ENCODE assay signal across 21 cellular contexts in the genomic region with DNA sequence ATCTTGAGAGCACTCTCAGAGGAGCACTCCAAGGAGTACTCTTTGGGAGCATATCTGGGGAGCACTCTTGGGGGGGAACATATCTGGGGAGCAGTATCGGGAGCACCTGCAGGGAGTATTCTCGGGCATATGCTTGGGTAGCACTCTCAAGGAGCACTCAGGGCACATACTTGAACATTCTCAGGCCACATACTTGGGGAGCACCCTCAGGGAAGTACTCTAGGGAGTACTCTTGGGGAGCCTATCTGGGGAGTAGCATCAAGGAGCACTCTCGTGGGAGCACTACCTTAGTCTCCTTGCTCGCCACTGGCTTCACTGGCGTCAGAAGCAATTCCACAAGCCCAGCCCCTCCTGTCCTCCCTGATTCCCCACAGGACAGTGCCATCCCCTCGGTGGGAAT. TPM values are rescaled to one million over a fixed set of nuclear protein-coding genes. Genes with fewer than 3 reads are reported as not detected.
DNase-seq lines count a peak whose midpoint lies in the region; ATAC-seq, FAIRE-seq and TF ChIP-seq lines count a peak whose summit lies in the region.
"Had no signal": no experiment of that assay in that cellular context is flagged by ENCODE, and none has a peak within 500 bp of the region (broad histone marks: within the 10 kb centered on the region; RNA-seq: fewer than 3 reads in every experiment).

No MANE protein-coding gene starts in this region.

- peaks cover 3% of the 10 kb centered on the region; the same call in 1 of the 2 replicates for H4K20me1 ChIP-seq in HepG2 (ENCODE audit: insufficient read depth, low read length)
- H4K20me1 ChIP-seq in K562 (replicated peaks; ENCODE audit: control insufficient read depth, insufficient read depth, low read length) = no peaks in the 10 kb centered on the region
- H4K20me1 ChIP-seq: BLaER1 treated with 17β-estradiol and CSF1 and Interleukin-3, amounts not matched to agents 10 nM and 100 nM had no signal

- POLR2A ChIA-PET in HepG2 (lab: Yijun Ruan, JAX) = no interaction called here
- POLR2A ChIA-PET in K562 (lab: Yijun Ruan, JAX) = interaction anchor here (0.7 kb wide), 1 partner anchor 218 kb away, joined by 4 read pairs; no protein-coding TSS in a partner anchor

- TF ChIP-seq RAD21 in HepG2 (CRISPR knock-in tag; IDR thresholded peaks at IDR 0.05) (no peak), K562 (CRISPR knock-in tag; conservative IDR thresholded peaks at IDR 0.05 in 1 of 2, IDR thresholded peaks at IDR 0.05 in 1 of 2) (no peak)

- in situ Hi-C loops in HepG2 (cut with HindIII; ENCODE audit: extremely low pct_ligation_motif_present, low pct_unique_long_range_greater_than_20kb) (loop anchor here (25.0 kb wide), 2 partner anchors 218 to 318 kb away; no protein-coding TSS in a partner anchor), K562 (cut with MboI) (no loop called here)

- TF ChIP-seq CTCF in HepG2 (CRISPR knock-in tag; IDR thresholded peaks at IDR 0.05) (no peak), right lobe of liver (IDR thresholded peaks at IDR 0.05) (no peak), K562 (IDR thresholded peaks at IDR 0.05 in 2 of 3, conservative IDR thresholded peaks at IDR 0.05 in 1 of 3; ENCODE audit: insufficient read depth in 2 of 3, low read depth in 1 of 3, low read length in 3 of 3) (no peak)

- H3K9ac ChIP-seq in HepG2 (ENCODE audit: insufficient read depth, low read depth, low read length) = no peak overlapping the region
- no peak overlapping the region for H3K9ac ChIP-seq in K562 (ENCODE audit: insufficient read depth in 1 of 2, low read depth in 2 of 2, low read length in 2 of 2)
- H3K9ac ChIP-seq: BLaER1 treated with 17β-estradiol and CSF1 and Interleukin-3, amounts not matched to agents 10 nM and 100 nM had no signal

- no peaks in the 10 kb centered on the region for H3K9me1 ChIP-seq in K562 (ENCODE audit: control insufficient read depth, insufficient read depth, low read length)

- CTCF ChIA-PET in HepG2 (lab: Yijun Ruan, JAX; ENCODE audit: low intra/inter-chr PET ratio, low total read pairs) = no interaction called here
- CTCF ChIA-PET in K562 (lab: Yijun Ruan, JAX; ENCODE audit: low intra/inter-chr PET ratio) = no interaction called here

- TF ChIP-seq EP300 in HepG2 (IDR thresholded peaks at IDR 0.05; ENCODE audit: low read depth in 2 of 2, low read length in 2 of 2) (no peak), HepG2 (CRISPR knock-in tag; IDR thresholded peaks at IDR 0.05; ENCODE audit: borderline replicate concordance) (no peak), K562 (IDR thresholded peaks at IDR 0.05; ENCODE audit: low read length) (no peak)

- H3K4me1 ChIP-seq in HepG2 (ENCODE audit: insufficient read depth, low read length) = peaks cover 24% of the 10 kb centered on the region
- H3K4me1 ChIP-seq in right lobe of liver = no peaks in the 10 kb centered on the region
- peaks cover 40 to 78% of the 10 kb centered on the region in 2 experiments for H3K4me1 ChIP-seq in K562 (replicated peaks in 1 of 2; ENCODE audit: control insufficient read depth in 2 of 2, insufficient read depth in 2 of 2, low read length in 2 of 2)

- no peak overlapping the region for H3K4me3 ChIP-seq in HepG2 (replicated peaks in 1 of 3; ENCODE audit: insufficient read depth in 1 of 3, low read depth in 2 of 3, low read length in 3 of 3)
- no peak overlapping the region for H3K4me3 ChIP-seq in right lobe of liver
- no peak overlapping the region for H3K4me3 ChIP-seq in K562
- H3K4me3 ChIP-seq: A549; BLaER1 treated with 17β-estradiol and CSF1 and Interleukin-3, amounts not matched to agents 10 nM and 100 nM had no signal

- intact Hi-C loops in HepG2 (cut with micrococcal nuclease; ENCODE audit: unreplicated experiment) (no loop called here), right lobe of liver (cut with DNase I) (loop anchor here in 1 of 2 donors (10.0 kb wide), 1 partner anchor 220 kb away; no protein-coding TSS in a partner anchor), K562 (cut with micrococcal nuclease) (loop anchor here (10.0 kb wide), 1 partner anchor 210 kb away; no protein-coding TSS in a partner anchor)

- H2AFZ ChIP-seq in HepG2 (ENCODE audit: low read length) (no peak overlapping the region), K562 (ENCODE audit: low read depth, low read length) (no peak overlapping the region)

- BruUV-seq in HepG2 (replicated peaks; lab: Mats Ljungman, UMichigan) (no TSS peak), K562 (replicated peaks; lab: Mats Ljungman, UMichigan) (no TSS peak)

- H3K79me2 ChIP-seq in HepG2 (ENCODE audit: insufficient read depth, low read length) = no peaks in the 10 kb centered on the region
- no peaks in the 10 kb centered on the region for H3K79me2 ChIP-seq in K562 (ENCODE audit: control insufficient read depth, insufficient read depth, low read length)

- H3K27me3 ChIP-seq in HepG2 (ENCODE audit: control insufficient read depth in 1 of 2, insufficient read depth in 2 of 2, low read length in 2 of 2) (peaks cover 0 to 4% of the 10 kb centered on the region in 2 experiments; a peak in 4 of 5 replicates), right lobe of liver (no peaks in the 10 kb centered on the region), K562 (ENCODE audit: control insufficient read depth in 2 of 2, insufficient read depth in 2 of 2, low read length in 2 of 2) (no peaks in the 10 kb centered on the region)
- H3K27me3 ChIP-seq: BLaER1 treated with 17β-estradiol and CSF1 and Interleukin-3, amounts not matched to agents 10 nM and 100 nM had no signal

- FAIRE-seq in HepG2 (lab: Jason Lieb, UNC) (no peak), K562 (lab: Jason Lieb, UNC) (no peak)
- FAIRE-seq: A549, D721Med, G401.6, GM12892, GM18507, GM19239 had no signal

- H3K9me3 ChIP-seq in HepG2 (ENCODE audit: low read length) (no peaks in the 10 kb centered on the region), right lobe of liver (no peaks in the 10 kb centered on the region), K562 (replicated peaks; ENCODE audit: control insufficient read depth, insufficient read depth, low read depth, low read length) (no peaks in the 10 kb centered on the region)
- H3K9me3 ChIP-seq: A549; BLaER1 treated with 17β-estradiol and CSF1 and Interleukin-3, amounts not matched to agents 10 nM and 100 nM; Caco-2 had no signal

- H3K27ac ChIP-seq in HepG2 (ENCODE audit: extremely low read length, insufficient read depth, low read length) (no peak overlapping the region), right lobe of liver (no peak overlapping the region), K562 (ENCODE audit: extremely low read depth, low read depth, low read length) (no peak overlapping the region)
- H3K27ac ChIP-seq: 22Rv1; A549; BLaER1 treated with 17β-estradiol and CSF1 and Interleukin-3, amounts not matched to agents 10 nM and 100 nM; C4-2B had no signal

- no peak for ATAC-seq in HepG2
- ATAC-seq in right lobe of liver = no peak
- ATAC-seq in K562 = no peak
- ATAC-seq: A549; CD8-positive, alpha-beta T cell had no signal

- DNase-seq in HepG2 (ENCODE audit: low spot score) (no peak), right lobe of liver (no peak), K562 (ENCODE audit: extremely low read depth in 1 of 4, low spot score in 3 of 4) (no peak), activated T-cell treated with anti-CD3 and anti-CD28 coated beads for 4 hours (no peak)
- no peak for DNase-seq in stimulated activated CD4-positive, alpha-beta T cell treated with anti-CD3 and anti-CD28 coated beads, Interleukin-4, amount 100 ng/mL, for 1 hour
- DNase-seq: AML-193; Caco-2; Calu3; CD4-positive, alpha-beta T cell; CD8-positive, alpha-beta T cell; DMS79 treated with DMSO at 0.1 percent for 48 hours; GF-D8 had no signal

- H3K4me2 ChIP-seq in HepG2 (ENCODE audit: low read depth, low read length) = no peak overlapping the region
- no peak overlapping the region for H3K4me2 ChIP-seq in K562 (ENCODE audit: insufficient read depth, low read length)
- H3K4me2 ChIP-seq: A549; BLaER1 treated with 17β-estradiol and CSF1 and Interleukin-3, amounts not matched to agents 10 nM and 100 nM had no signal

- WGBS in HepG2 (ENCODE audit: low lambda C conversion rate) = 61% methylated on average over 6 of the region's 6 CpGs
- WGBS in right lobe of liver (ENCODE audit: insufficient coverage, low coverage, low lambda C conversion rate, missing lambda C conversion rate) = 52% methylated on average over 2 of the region's 6 CpGs
- WGBS in K562 (ENCODE audit: insufficient coverage, low coverage, missing lambda C conversion rate) = 83% methylated on average over 6 of the region's 6 CpGs

- no peak for TF ChIP-seq POLR2A in HepG2 (IDR thresholded peaks at IDR 0.05; ENCODE audit: insufficient read depth in 1 of 2, low read depth in 2 of 2, low read length in 2 of 2)
- TF ChIP-seq POLR2A in right lobe of liver (IDR thresholded peaks at IDR 0.05) = no peak
- no peak for TF ChIP-seq POLR2A in K562 (conservative IDR thresholded peaks at IDR 0.05)

- H3K36me3 ChIP-seq in HepG2 (replicated peaks in 1 of 2; ENCODE audit: control insufficient read depth in 1 of 2, insufficient read depth in 2 of 2, low read length in 2 of 2) = no peaks in the 10 kb centered on the region
- no peaks in the 10 kb centered on the region for H3K36me3 ChIP-seq in right lobe of liver
- H3K36me3 ChIP-seq in K562 (ENCODE audit: control insufficient read depth, insufficient read depth, low read length) = no peaks in the 10 kb centered on the region
- H3K36me3 ChIP-seq: BLaER1 treated with 17β-estradiol and CSF1 and Interleukin-3, amounts not matched to agents 10 nM and 100 nM had no signal

RNA-seq across cellular contexts. Expression of gene TNRC18, which starts 31.5 kb away (rescaled TPM):
- total RNA-seq in HepG2 (2016; rRNA removed; fragmentation: Illumina TruSeq; extraction: Trizol) = 12.8 and 17.4 TPM in 2 replicates
- 4.9 and 7.1 TPM in 2 replicates for total RNA-seq in HepG2 (2016; cell fraction: cytosol; rRNA removed; fragmentation: Illumina TruSeq; extraction: Trizol; ENCODE audit: low read depth)
- total RNA-seq in HepG2 (2016; cell fraction: insoluble cytoplasmic fraction; rRNA removed; fragmentation: Illumina TruSeq; extraction: Trizol) = 12.8 and 21.5 TPM in 2 replicates
- 4.9 and 5.6 TPM in 2 replicates for total RNA-seq in HepG2 (2016; cell fraction: membrane; rRNA removed; fragmentation: Illumina TruSeq; extraction: Trizol)
- total RNA-seq in HepG2 (2016; cell fraction: nucleus; rRNA removed; fragmentation: Illumina TruSeq; extraction: Trizol) = 28.3 and 34.0 TPM in 2 replicates
- polyA plus RNA-seq in HepG2 (2011; rRNA removed) = 10.9 and 11.7 TPM in 2 replicates
- polyA plus RNA-seq in HepG2 (2011; cell fraction: cytosol; rRNA removed) = 8.6 and 11.8 TPM in 2 replicates
- 65.7 and 102 TPM in 2 replicates for polyA plus RNA-seq in HepG2 (2011; cell fraction: nucleus; rRNA removed)
- polyA plus RNA-seq in HepG2 (2012) = 40.6 and 53.7 TPM in 2 replicates
- 0.71 and 1.3 TPM in 2 replicates for polyA plus RNA-seq in HepG2 (2016; cell fraction: cytosol; fragmentation: Illumina TruSeq; extraction: Trizol; ENCODE audit: low read depth)
- polyA plus RNA-seq in HepG2 (2016; cell fraction: insoluble cytoplasmic fraction; fragmentation: Illumina TruSeq; extraction: Trizol; ENCODE audit: low read depth) = 16.6 and 19.8 TPM in 2 replicates
- 0.82 and 1.2 TPM in 2 replicates for polyA plus RNA-seq in HepG2 (2016; cell fraction: membrane; fragmentation: Illumina TruSeq; extraction: Trizol; ENCODE audit: low read depth)
- 58.8 and 59.2 TPM in 2 replicates for polyA plus RNA-seq in HepG2 (2016; cell fraction: nucleus; fragmentation: Illumina TruSeq; extraction: Trizol; ENCODE audit: insufficient read depth, low read depth)
- 11.2 and 51.4 TPM in 2 replicates for polyA minus RNA-seq in HepG2 (2011; rRNA and poly(A)+ RNA removed; ENCODE audit: low replicate concordance)
- polyA minus RNA-seq in HepG2 (2011; cell fraction: cytosol; rRNA and poly(A)+ RNA removed) = 44.7 and 49.3 TPM in 2 replicates
- polyA minus RNA-seq in HepG2 (2011; cell fraction: nucleus; rRNA and poly(A)+ RNA removed) = 49.2 and 54.8 TPM in 2 replicates
- total RNA-seq in right lobe of liver = 10 to 100 TPM; 27.0 to 36.9 (median 30.5) TPM
- total RNA-seq in K562 (2011; cell fraction: chromatin; rRNA removed; ENCODE audit: low replicate concordance) = 41.9 and 74.6 TPM in 2 replicates
- total RNA-seq in K562 (2011; cell fraction: nucleolus; rRNA removed) = 31.5 and 35.9 TPM in 2 replicates
- total RNA-seq in K562 (2011; cell fraction: nucleoplasm; rRNA removed) = 35.6 and 54.7 TPM in 2 replicates
- total RNA-seq in K562 (2014; rRNA removed) = 14.3 and 18.0 TPM in 2 replicates
- total RNA-seq in K562 (2014; rRNA removed; fragmentation: Illumina TruSeq; extraction: Trizol) = 10.8 and 12.1 TPM in 2 replicates
- total RNA-seq in K562 (2015; rRNA removed; fragmentation: Illumina TruSeq; extraction: Trizol) = 19.8 and 23.5 TPM in 2 replicates
- total RNA-seq in K562 (2021) = 29.8 and 43.2 TPM in 2 replicates
- 3.2 and 4.2 TPM in 2 replicates for polyA plus RNA-seq in K562 (2011; rRNA removed)
- 3.5 and 8.3 TPM in 2 replicates for polyA plus RNA-seq in K562 (2011; cell fraction: cytosol; rRNA removed)
- polyA plus RNA-seq in K562 (2011; cell fraction: nucleus; rRNA removed) = 12.6 and 17.1 TPM in 2 replicates
- polyA plus RNA-seq in K562 (2012) = 25.7 and 34.0 TPM in 2 replicates
- 22.3 and 22.7 TPM in 2 replicates for polyA plus RNA-seq in K562 (2014; fragmentation: Illumina TruSeq; extraction: Trizol)
- under 1 TPM; 0.03 TPM for polyA plus RNA-seq in K562 (2014; fragmentation: Nextera tagmentation; extraction: Ambion mirVana)
- 19.2 and 27.2 TPM in 2 replicates for polyA plus RNA-seq in K562 (2014; rRNA removed)
- 10.0 and 10.2 TPM in 2 replicates for polyA minus RNA-seq in K562 (2011; rRNA and poly(A)+ RNA removed)
- 18.2 and 26.2 TPM in 2 replicates for polyA minus RNA-seq in K562 (2011; cell fraction: cytosol; rRNA and poly(A)+ RNA removed)
- 11.3 and 12.7 TPM in 2 replicates for polyA minus RNA-seq in K562 (2011; cell fraction: nucleus; rRNA and poly(A)+ RNA removed)

RNA-seq across cellular contexts. Expression of gene FBXL18, which starts 58.4 kb away (rescaled TPM):
- 3.9 TPM in 2 replicates for total RNA-seq in HepG2 (2016; rRNA removed; fragmentation: Illumina TruSeq; extraction: Trizol)
- 1.1 and 1.6 TPM in 2 replicates for total RNA-seq in HepG2 (2016; cell fraction: cytosol; rRNA removed; fragmentation: Illumina TruSeq; extraction: Trizol; ENCODE audit: low read depth)
- 3.7 and 4.0 TPM in 2 replicates for total RNA-seq in HepG2 (2016; cell fraction: insoluble cytoplasmic fraction; rRNA removed; fragmentation: Illumina TruSeq; extraction: Trizol)
- 1.5 and 2.0 TPM in 2 replicates for total RNA-seq in HepG2 (2016; cell fraction: membrane; rRNA removed; fragmentation: Illumina TruSeq; extraction: Trizol)
- 2.9 and 3.3 TPM in 2 replicates for total RNA-seq in HepG2 (2016; cell fraction: nucleus; rRNA removed; fragmentation: Illumina TruSeq; extraction: Trizol)
- polyA plus RNA-seq in HepG2 (2011; rRNA removed) = 1.1 and 1.5 TPM in 2 replicates
- 0.63 and 1.1 TPM in 2 replicates for polyA plus RNA-seq in HepG2 (2011; cell fraction: cytosol; rRNA removed)
- 4.2 and 7.3 TPM in 2 replicates for polyA plus RNA-seq in HepG2 (2011; cell fraction: nucleus; rRNA removed)
- polyA plus RNA-seq in HepG2 (2012) = 1.5 and 2.0 TPM in 2 replicates
- 0.17 and 0.19 TPM in 2 replicates for polyA plus RNA-seq in HepG2 (2016; cell fraction: cytosol; fragmentation: Illumina TruSeq; extraction: Trizol; ENCODE audit: low read depth)
- 1.4 and 2.4 TPM in 2 replicates for polyA plus RNA-seq in HepG2 (2016; cell fraction: insoluble cytoplasmic fraction; fragmentation: Illumina TruSeq; extraction: Trizol; ENCODE audit: low read depth)
- polyA plus RNA-seq in HepG2 (2016; cell fraction: membrane; fragmentation: Illumina TruSeq; extraction: Trizol; ENCODE audit: low read depth) = 0.11 and 0.30 TPM in 2 replicates
- 2.1 and 2.5 TPM in 2 replicates for polyA plus RNA-seq in HepG2 (2016; cell fraction: nucleus; fragmentation: Illumina TruSeq; extraction: Trizol; ENCODE audit: insufficient read depth, low read depth)
- 9.2 and 12.0 TPM in 2 replicates for polyA minus RNA-seq in HepG2 (2011; rRNA and poly(A)+ RNA removed; ENCODE audit: low replicate concordance)
- 3.7 and 4.0 TPM in 2 replicates for polyA minus RNA-seq in HepG2 (2011; cell fraction: cytosol; rRNA and poly(A)+ RNA removed)
- 4.1 and 4.5 TPM in 2 replicates for polyA minus RNA-seq in HepG2 (2011; cell fraction: nucleus; rRNA and poly(A)+ RNA removed)
- 1 to 10 TPM; 3.5 to 8.5 (median 4.7) TPM for total RNA-seq in right lobe of liver
- total RNA-seq in K562 (2011; cell fraction: chromatin; rRNA removed; ENCODE audit: low replicate concordance) = 15.8 and 38.3 TPM in 2 replicates
- 22.5 and 24.8 TPM in 2 replicates for total RNA-seq in K562 (2011; cell fraction: nucleolus; rRNA removed)
- total RNA-seq in K562 (2011; cell fraction: nucleoplasm; rRNA removed) = 13.9 and 14.8 TPM in 2 replicates
- total RNA-seq in K562 (2014; rRNA removed) = 3.5 and 4.5 TPM in 2 replicates
- total RNA-seq in K562 (2014; rRNA removed; fragmentation: Illumina TruSeq; extraction: Trizol) = 1.4 and 1.5 TPM in 2 replicates
- 2.6 and 2.7 TPM in 2 replicates for total RNA-seq in K562 (2015; rRNA removed; fragmentation: Illumina TruSeq; extraction: Trizol)
- 13.4 and 14.2 TPM in 2 replicates for total RNA-seq in K562 (2021)
- 1.2 and 3.0 TPM in 2 replicates for polyA plus RNA-seq in K562 (2011; rRNA removed)
- polyA plus RNA-seq in K562 (2011; cell fraction: cytosol; rRNA removed) = 2.0 and 4.8 TPM in 2 replicates
- polyA plus RNA-seq in K562 (2011; cell fraction: nucleus; rRNA removed) = 3.8 and 7.6 TPM in 2 replicates
- polyA plus RNA-seq in K562 (2012) = 5.4 and 6.2 TPM in 2 replicates
- polyA plus RNA-seq in K562 (2014; fragmentation: Illumina TruSeq; extraction: Trizol) = 2.2 and 3.2 TPM in 2 replicates
- polyA plus RNA-seq in K562 (2014; fragmentation: Nextera tagmentation; extraction: Ambion mirVana) = under 1 TPM; 0.25 to 0.31 TPM
- 5.2 and 5.7 TPM in 2 replicates for polyA plus RNA-seq in K562 (2014; rRNA removed)
- 1.7 and 2.2 TPM in 2 replicates for polyA minus RNA-seq in K562 (2011; rRNA and poly(A)+ RNA removed)
- 5.8 and 6.3 TPM in 2 replicates for polyA minus RNA-seq in K562 (2011; cell fraction: cytosol; rRNA and poly(A)+ RNA removed)
- polyA minus RNA-seq in K562 (2011; cell fraction: nucleus; rRNA and poly(A)+ RNA removed) = 5.0 and 6.2 TPM in 2 replicates

Comparison
In these comparisons a context has a peak if more than half of its experiments do, and no peak if none do; other contexts are left out.
1. Of the 241 proteins assayed by ChIP-seq in both HepG2 and K562: peak only in HepG2: none; only in K562: none; in both: ZNF263; in neither: 239; mixed calls (peak in some experiments, not most) for 1.